16 cellular contexts compared by ENCODE assay signal in genomic region chr12:46560874-46561273, GRCh38.
DNase-seq lines count a peak whose midpoint lies in the region; ATAC-seq and TF ChIP-seq lines count a peak whose summit lies in the region.
"Had no signal": no experiment of that assay in that cellular context is flagged by ENCODE, and none has a peak within 500 bp of the region (broad histone marks: within the 10 kb centered on the region; RNA-seq: fewer than 3 reads in every experiment).

No MANE protein-coding gene starts in this region.

- H2BK20ac ChIP-seq in IMR-90 (ENCODE audit: low read depth, low read length), result peak overlapping the region; percentile 89; the same call in 1 of the 2 replicates

- H3K27me3 ChIP-seq in IMR-90 (ENCODE audit: control insufficient read depth, insufficient read depth, low read length) (no peaks in the 10 kb centered on the region), RWPE2 (ENCODE audit: insufficient read depth, poor library complexity, severe bottlenecking) (no peaks in the 10 kb centered on the region), foreskin keratinocyte (no peaks in the 10 kb centered on the region), suprapubic skin (no peaks in the 10 kb centered on the region)

- peaks cover 0 to 17% of the 10 kb centered on the region in 2 experiments; a peak in 2 of 4 replicates for H3K79me1 ChIP-seq in IMR-90 (ENCODE audit: low read depth in 1 of 2, low read length in 2 of 2)

- H3K9me3 ChIP-seq in IMR-90 (ENCODE audit: control insufficient read depth, insufficient read depth, low read length) (peaks cover 2% of the 10 kb centered on the region; the same call in 1 of the 2 replicates), RWPE2 (ENCODE audit: severe bottlenecking) (peaks cover 2% of the 10 kb centered on the region), suprapubic skin (peaks cover 9% of the 10 kb centered on the region)

- dilution Hi-C loops in IMR-90 (cut with HindIII; ENCODE audit: low sequenced_read_pairs, unreplicated experiment), result no loop called here

- peak overlapping the region; percentile 26; the same call in 1 of the 2 replicates for H3K18ac ChIP-seq in IMR-90 (ENCODE audit: low read depth, low read length)

- no peak overlapping the region for H2AFZ ChIP-seq in IMR-90 (replicated peaks; ENCODE audit: low read length, poor library complexity)

- ATAC-seq in IMR-90 (ENCODE audit: low read depth) (no peak), RWPE2 (ENCODE audit: low read depth) (no peak), foreskin keratinocyte (no peak), HG02884 (IDR thresholded peaks at IDR 0.05; ENCODE audit: unreplicated experiment) (no peak), HG02610 (IDR thresholded peaks at IDR 0.05; ENCODE audit: unreplicated experiment) (no peak)
- ATAC-seq: GM12878, HCT116 had no signal

- H2BK120ac ChIP-seq in IMR-90 (ENCODE audit: low read depth, low read length), result peak overlapping the region; percentile 85

- H4K20me1 ChIP-seq in IMR-90 (ENCODE audit: insufficient read depth, low read length), result no peaks in the 10 kb centered on the region

- no TSS peak for BruUV-seq in IMR-90 (replicated peaks; lab: Mats Ljungman, UMichigan)

- no CpG with 5 or more reads among the region's 1 CpG for WGBS in IMR-90 (ENCODE audit: extremely low coverage in 2 of 2, insufficient read length in 1 of 2), 2 experiments
- WGBS in suprapubic skin, result 67% methylated on average over 1 of the region's 1 CpG

- peak overlapping the region; percentile 67 for H2BK5ac ChIP-seq in IMR-90 (ENCODE audit: low read depth, low read length, poor library complexity, severe bottlenecking)

- peak overlapping the region; percentile 89 for H3K4ac ChIP-seq in IMR-90 (ENCODE audit: low read depth, low read length)

- peaks cover 6% of the 10 kb centered on the region for H3K4me1 ChIP-seq in IMR-90 (ENCODE audit: control insufficient read depth, insufficient read depth, low read length)
- H3K4me1 ChIP-seq in RWPE2 (ENCODE audit: insufficient read depth, poor library complexity, severe bottlenecking), result peaks cover 66% of the 10 kb centered on the region
- peaks cover 64% of the 10 kb centered on the region for H3K4me1 ChIP-seq in foreskin keratinocyte
- H3K4me1 ChIP-seq in suprapubic skin, result peaks cover 64% of the 10 kb centered on the region

- TF ChIP-seq RAD21 in IMR-90 (IDR thresholded peaks at IDR 0.05; ENCODE audit: low read length), result no peak

- peak overlapping the region; percentile 83 for H2AK5ac ChIP-seq in IMR-90 (ENCODE audit: low read depth, low read length)

- DNase-seq in IMR-90 (no peak), RWPE2 (ENCODE audit: low spot score) (no peak), foreskin keratinocyte (peak in 1 of 2 donors; percentile 33), suprapubic skin (ENCODE audit: low spot score in 2 of 2) (no peak), HK-2 (ENCODE audit: unreplicated experiment) (no peak)
- DNase-seq: C1 segment of cervical spinal cord, KBM-7, NCI-H1694 treated with DMSO at 0.1 percent for 48 hours, NCI-H524, Right ventricle myocardium superior, SK-N-SH had no signal

- no peak overlapping the region for H3K4me2 ChIP-seq in IMR-90 (ENCODE audit: low read depth, low read length)
- H3K4me2 ChIP-seq: SK-N-SH had no signal

- POLR2A ChIA-PET in IMR-90 (lab: Charles Lee; ENCODE audit: unreplicated experiment), result no interaction called here

- no peak overlapping the region for H3K4me3 ChIP-seq in IMR-90 (ENCODE audit: insufficient read depth, low read depth, low read length)
- no peak overlapping the region for H3K4me3 ChIP-seq in RWPE2 (ENCODE audit: severe bottlenecking)
- H3K4me3 ChIP-seq in suprapubic skin, result no peak overlapping the region
- H3K4me3 ChIP-seq: GM12878 had no signal

- peak overlapping the region in 1 of 2 experiments; percentile 78; a peak in 1 of 4 replicates for H4K8ac ChIP-seq in IMR-90 (ENCODE audit: low read depth in 2 of 2, low read length in 2 of 2)

- H2AK9ac ChIP-seq in IMR-90 (replicated peaks; ENCODE audit: low read depth, low read length, poor library complexity), result no peak overlapping the region

- H3K14ac ChIP-seq in IMR-90 (replicated peaks; ENCODE audit: low read depth, low read length), result peak overlapping the region; percentile 81

- H3K36me3 ChIP-seq in IMR-90 (ENCODE audit: control insufficient read depth, insufficient read depth, low read length) (no peaks in the 10 kb centered on the region), RWPE2 (ENCODE audit: low read depth) (no peaks in the 10 kb centered on the region), suprapubic skin (no peaks in the 10 kb centered on the region)

- H3K23ac ChIP-seq in IMR-90 (ENCODE audit: low read depth, low read length), result no peak overlapping the region

- TF ChIP-seq EP300 in suprapubic skin (IDR thresholded peaks at IDR 0.05), result no peak

- H4K5ac ChIP-seq in IMR-90 (ENCODE audit: low read depth, low read length), result no peak overlapping the region

- in situ Hi-C loops in IMR-90 (cut with MboI; ENCODE audit: low sequenced_read_pairs), result no loop called here

- peak overlapping the region; percentile 71; the same call in 1 of the 3 replicates for H2BK15ac ChIP-seq in IMR-90 (ENCODE audit: low read depth, low read length)

- CTCF ChIA-PET in IMR-90 (lab: Yijun Ruan, JAX), result interaction anchor here (0.8 kb wide), 1 partner anchor 15 kb away, joined by 3 read pairs; no protein-coding TSS in a partner anchor

- peaks cover 2% of the 10 kb centered on the region; the same call in 1 of the 2 replicates for H3K9me1 ChIP-seq in IMR-90 (ENCODE audit: insufficient read depth, low read length)

- H3K27ac ChIP-seq in IMR-90 (ENCODE audit: insufficient read depth, low read length) (peak overlapping the region; percentile 5; the same call in 1 of the 2 replicates), RWPE2 (ENCODE audit: poor library complexity, severe bottlenecking) (peak overlapping the region; percentile 98), foreskin keratinocyte (peak overlapping the region; percentile 98), suprapubic skin (peak overlapping the region; percentile 82)
- H3K27ac ChIP-seq: HL-60 had no signal

- H4K91ac ChIP-seq in IMR-90 (ENCODE audit: insufficient read depth, low read depth, low read length), result peak overlapping the region; percentile 43; the same call in 1 of the 2 replicates

- H3K9ac ChIP-seq in IMR-90 (ENCODE audit: low read depth, low read length), result no peak overlapping the region
- H3K9ac ChIP-seq: SK-N-SH had no signal

- TF ChIP-seq POLR2A in IMR-90 (IDR thresholded peaks at IDR 0.05; ENCODE audit: low read depth, low read length) (no peak), suprapubic skin (IDR thresholded peaks at IDR 0.05) (no peak)

- no peak for TF ChIP-seq CTCF in IMR-90 (conservative IDR thresholded peaks at IDR 0.05; ENCODE audit: low read depth, low read length)
- TF ChIP-seq CTCF in RWPE2 (IDR thresholded peaks at IDR 0.05; ENCODE audit: poor library complexity, severe bottlenecking), result no peak
- TF ChIP-seq CTCF in foreskin keratinocyte (conservative IDR thresholded peaks at IDR 0.05), result no peak
- no peak for TF ChIP-seq CTCF in suprapubic skin (IDR thresholded peaks at IDR 0.05)

- intact Hi-C loops in IMR-90 (cut with micrococcal nuclease), result no loop called here

- no peak overlapping the region for H3K56ac ChIP-seq in IMR-90 (ENCODE audit: extremely low read depth, insufficient read depth, low read length)

TF ChIP-seq in IMR-90, 13 proteins besides CTCF, POLR2A, EP300 and RAD21:
- no peak for TF ChIP-seq ELK1 (IDR thresholded peaks at IDR 0.05; ENCODE audit: borderline replicate concordance, low read depth, low read length)
- TF ChIP-seq FOS (IDR thresholded peaks at IDR 0.05; ENCODE audit: low read depth, low read length), result no peak
- no peak for TF ChIP-seq RCOR1 (IDR thresholded peaks at IDR 0.05; ENCODE audit: insufficient replicate concordance, low read length)
TF ChIP-seq in IMR-90: peak in this region for 0.

Comparison
In these comparisons a context has a peak if more than half of its experiments do, and no peak if none do; other contexts are left out.
1. H3K27ac ChIP-seq: peak in every context shown above with its lines; median percentile 98 in RWPE2; 98 in foreskin keratinocyte; 82 in suprapubic skin; 5 in IMR-90.